ENCODE assay signal across 20 cellular contexts in genomic region chr18:39622431-39622830, GRCh38.
"Had no signal": no experiment of that assay in that cellular context is flagged by ENCODE, and none has a peak within 500 bp of the region (broad histone marks: within the 10 kb centered on the region; RNA-seq: fewer than 3 reads in every experiment).

No MANE protein-coding gene starts in this region.

- H3K4me1 Mint-ChIP-seq: activated CD4-positive, alpha-beta T cell treated with anti-CD3 and anti-CD28 coated beads, Interleukin-2, amount 10 ng/mL, durations not matched to agents 7 days and 5 days; activated T-helper 17 cell treated with anti-CD3 and anti-CD28 coated beads, Interleukin-2, amount 50 U/mL, for 72 hours; naive thymus-derived CD8-positive, alpha-beta T cell had no signal

- H2AFZ ChIP-seq: neural progenitor cell had no signal

- H3K4me1 ChIP-seq: gastroesophageal sphincter, lower lobe of right lung, neural progenitor cell, tibial artery had no signal

- H3K9me3 Mint-ChIP-seq: activated CD4-positive, alpha-beta T cell treated with anti-CD3 and anti-CD28 coated beads, Interleukin-2, amount 10 ng/mL, durations not matched to agents 7 days and 5 days had no signal

- ATAC-seq: activated naive CD4-positive, alpha-beta T cell treated with anti-CD3 and anti-CD28 coated beads, Interleukin-2, amount 50 U/mL, for 72 hours; activated T-helper 17 cell treated with anti-CD3 and anti-CD28 coated beads, Interleukin-2, amount 50 U/mL, for 72 hours; gastroesophageal sphincter; left lobe of liver; lower lobe of right lung; naive thymus-derived CD8-positive, alpha-beta T cell; sciatic nerve; SK-N-SH treated with all-trans-retinoic acid at 6 μM for 48 hours had no signal

- H3K9me3 ChIP-seq: lower lobe of right lung, tibial artery had no signal

- H3K9ac ChIP-seq: neural progenitor cell had no signal

- H3K27ac ChIP-seq: cardiac muscle cell, gastroesophageal sphincter, lower lobe of right lung, neural progenitor cell, tibial artery had no signal

- H3K36me3 Mint-ChIP-seq: naive thymus-derived CD8-positive, alpha-beta T cell had no signal

- H3K4me3 Mint-ChIP-seq: activated CD4-positive, alpha-beta T cell treated with anti-CD3 and anti-CD28 coated beads, Interleukin-2, amount 10 ng/mL, durations not matched to agents 7 days and 5 days; activated T-helper 17 cell treated with anti-CD3 and anti-CD28 coated beads, Interleukin-2, amount 50 U/mL, for 72 hours; naive thymus-derived CD8-positive, alpha-beta T cell; neural progenitor cell; stimulated activated naive CD8-positive, alpha-beta T cell treated with anti-CD3 and anti-CD28 coated beads, Interleukin-15, Interleukin-2, amounts not matched to agents 100 ng/mL and 50 ng/mL, for 24 hours had no signal

- H3K4me3 ChIP-seq: cardiac muscle cell, gastroesophageal sphincter, lower lobe of right lung, neural progenitor cell, tibial artery had no signal

- DNase-seq: activated CD4-positive, alpha-beta T cell treated with anti-CD3 and anti-CD28 coated beads, Interleukin-2, amount 10 ng/mL, durations not matched to agents 7 days and 5 days; activated CD4-positive, CD25-positive, alpha-beta regulatory T cell treated with anti-CD3 and anti-CD28 coated beads, Interleukin-2, amount 50 U/mL, for 72 hours; activated T-cell treated with anti-CD3 and anti-CD28 coated beads, Interleukin-2, amount 50 U/mL, for 1 hour; amniotic stem cell; dermis blood vessel endothelial cell; effector memory CD4-positive, alpha-beta T cell; head of caudate nucleus; lower lobe of right lung; naive thymus-derived CD8-positive, alpha-beta T cell; stimulated activated CD4-positive, alpha-beta T cell treated with anti-CD3 and anti-CD28 coated beads, Interleukin-4, amount 100 ng/mL, for 24 hours; tibial artery had no signal

- H3K27ac Mint-ChIP-seq: activated CD4-positive, alpha-beta T cell treated with anti-CD3 and anti-CD28 coated beads, Interleukin-2, amount 10 ng/mL, durations not matched to agents 7 days and 5 days; activated naive CD4-positive, alpha-beta T cell treated with anti-CD3 and anti-CD28 coated beads, Interleukin-2, amount 50 U/mL, for 72 hours; activated T-helper 17 cell treated with anti-CD3 and anti-CD28 coated beads, Interleukin-2, amount 50 U/mL, for 72 hours; naive thymus-derived CD8-positive, alpha-beta T cell had no signal

- H3K4me2 ChIP-seq: neural progenitor cell had no signal

- H3K36me3 ChIP-seq: cardiac muscle cell, gastroesophageal sphincter, lower lobe of right lung, neural progenitor cell, tibial artery had no signal

- H3K27me3 ChIP-seq: cardiac muscle cell, gastroesophageal sphincter, neural progenitor cell, tibial artery had no signal

- H3K27me3 Mint-ChIP-seq: activated CD4-positive, alpha-beta T cell treated with anti-CD3 and anti-CD28 coated beads, Interleukin-2, amount 10 ng/mL, durations not matched to agents 7 days and 5 days; activated T-helper 17 cell treated with anti-CD3 and anti-CD28 coated beads, Interleukin-2, amount 50 U/mL, for 72 hours; naive thymus-derived CD8-positive, alpha-beta T cell; stimulated activated naive CD8-positive, alpha-beta T cell treated with anti-CD3 and anti-CD28 coated beads, Interleukin-15, Interleukin-2, amounts not matched to agents 100 ng/mL and 50 ng/mL, for 24 hours had no signal
